ENCODE assay signal across 8 cellular contexts in the genomic region with DNA sequence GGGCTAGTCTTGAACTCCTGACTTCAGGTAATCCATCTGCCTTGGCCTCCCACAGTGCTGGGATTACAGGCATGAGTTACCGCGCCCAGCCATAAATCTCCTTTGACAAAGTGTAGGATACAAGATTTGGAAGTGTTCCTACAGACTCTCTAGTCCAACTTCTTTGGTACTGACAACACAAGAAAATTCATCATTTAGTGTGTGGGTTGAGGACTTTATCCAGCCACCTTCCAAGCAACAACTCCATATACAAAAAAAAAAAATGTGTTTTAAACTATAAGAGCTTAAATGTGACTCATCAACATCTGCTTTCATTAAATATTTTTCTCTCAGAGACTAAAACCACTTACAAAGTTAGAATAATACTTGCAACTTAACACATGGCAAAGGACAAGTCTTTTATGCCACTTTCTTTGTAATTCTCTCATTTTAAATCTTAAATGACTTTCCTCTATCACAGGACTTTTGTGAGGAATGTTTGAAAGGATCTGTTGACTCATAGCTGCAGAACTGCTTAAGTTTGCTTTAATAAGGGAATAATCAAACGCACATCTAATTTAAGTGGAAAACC. TPM values are rescaled to one million over a fixed set of nuclear protein-coding genes. Genes with fewer than 3 reads are reported as not detected.
DNase-seq lines count a peak whose midpoint lies in the region; TF ChIP-seq lines count a peak whose summit lies in the region.

No MANE protein-coding gene starts in this region.

- H3K27me3 ChIP-seq in left ventricle myocardium inferior (ENCODE audit: low read depth) (no peaks in the 10 kb centered on the region), right atrium auricular region (no peaks in the 10 kb centered on the region), mesendoderm (ENCODE audit: insufficient read depth, low read length, poor library complexity) (no peaks in the 10 kb centered on the region)

- no peaks in the 10 kb centered on the region for H3K36me3 Mint-ChIP-seq in glutamatergic neuron (ENCODE audit: unreplicated experiment)

- WGBS in mesendoderm (ENCODE audit: extremely low coverage, insufficient coverage, low lambda C conversion rate), result no CpG with 5 or more reads among the region's 3 CpGs

- H3K4me3 ChIP-seq in left ventricle myocardium inferior (no peak overlapping the region), right atrium auricular region (no peak overlapping the region), mesendoderm (ENCODE audit: low read length) (no peak overlapping the region)

- H3K9me3 Mint-ChIP-seq in glutamatergic neuron (ENCODE audit: unreplicated experiment), result no peaks in the 10 kb centered on the region

- H3K27ac ChIP-seq in left ventricle myocardium inferior (replicated peaks) (peak overlapping the region; percentile 59), right atrium auricular region (peak overlapping the region in 1 of 2 donors; percentile 57), mesendoderm (ENCODE audit: low read depth, low read length) (peak overlapping the region; percentile 82)

- H3K79me2 ChIP-seq in mesendoderm (ENCODE audit: control insufficient read depth, insufficient read depth, low read length), result no peaks in the 10 kb centered on the region

- H2BK15ac ChIP-seq in mesendoderm (replicated peaks; ENCODE audit: low read depth), result no peak overlapping the region

- H3K4ac ChIP-seq in mesendoderm (ENCODE audit: low read depth, low read length), result peak overlapping the region; percentile 81

- intact Hi-C loops in left ventricle myocardium inferior (cut with micrococcal nuclease), result no loop called here

- no peak overlapping the region for H3K4me3 Mint-ChIP-seq in glutamatergic neuron (ENCODE audit: unreplicated experiment)

- H2BK5ac ChIP-seq in mesendoderm (ENCODE audit: low read length), result peak overlapping the region; percentile 67

- H2BK120ac ChIP-seq in mesendoderm (ENCODE audit: low read depth, low read length), result peak overlapping the region; percentile 73

- H3K27me3 Mint-ChIP-seq in glutamatergic neuron (ENCODE audit: unreplicated experiment), result no peaks in the 10 kb centered on the region

- peak overlapping the region; percentile 90 for H3K18ac ChIP-seq in mesendoderm (ENCODE audit: low read length)

- no peak overlapping the region for H3K4me2 ChIP-seq in mesendoderm (ENCODE audit: low read length)

- H3K36me3 ChIP-seq in left ventricle myocardium inferior (no peaks in the 10 kb centered on the region), right atrium auricular region (no peaks in the 10 kb centered on the region), mesendoderm (ENCODE audit: control insufficient read depth, insufficient read depth, low read length) (no peaks in the 10 kb centered on the region)

- no peak overlapping the region for H2AK5ac ChIP-seq in mesendoderm (ENCODE audit: low read length)

- H3K56ac ChIP-seq in mesendoderm (ENCODE audit: low read length), result peak overlapping the region; percentile 38

- H4K5ac ChIP-seq in mesendoderm (ENCODE audit: low read length), result no peak overlapping the region

- TF ChIP-seq CTCF in left ventricle myocardium inferior (IDR thresholded peaks at IDR 0.05; ENCODE audit: borderline replicate concordance) (no peak), right atrium auricular region (IDR thresholded peaks at IDR 0.05) (no peak), glutamatergic neuron (IDR thresholded peaks at IDR 0.05; ENCODE audit: partially characterized antibody, unreplicated experiment) (no peak)

- H3K9ac ChIP-seq in mesendoderm (ENCODE audit: low read length), result no peak overlapping the region

- H3K23ac ChIP-seq in mesendoderm (ENCODE audit: low read length), result no peak overlapping the region

- no peak for DNase-seq in left ventricle myocardium inferior
- DNase-seq in right atrium auricular region (ENCODE audit: low spot score), result no peak
- peak; percentile 11 to 57 for DNase-seq in dermis microvascular lymphatic vessel endothelial cell (ENCODE audit: low read depth in 2 of 2)
- DNase-seq in mesendoderm, result peak; percentile 49
- DNase-seq in cerebellum (ENCODE audit: low spot score), result no peak
- DNase-seq in NOMO-1 (lab: John Stamatoyannopoulos, UW; ENCODE audit: unreplicated experiment in 2 of 2), result no peak
- DNase-seq in glutamatergic neuron, result no peak
- DNase-seq in stimulated activated CD4-positive, alpha-beta T cell treated with anti-CD3 and anti-CD28 coated beads, Interleukin-1b, Interleukin-23, amount 100 ng/mL, for 48 hours, result no peak

- no peaks in the 10 kb centered on the region for H3K79me1 ChIP-seq in mesendoderm (ENCODE audit: low read length)

- H3K4me1 ChIP-seq in left ventricle myocardium inferior (peaks cover 19% of the 10 kb centered on the region), right atrium auricular region (peaks cover 2 to 18% of the 10 kb centered on the region in 2 donors), mesendoderm (ENCODE audit: control insufficient read depth, low read depth, low read length) (peaks cover 1% of the 10 kb centered on the region)

- H3K9me3 ChIP-seq in left ventricle myocardium inferior (replicated peaks), result no peaks in the 10 kb centered on the region
- no peaks in the 10 kb centered on the region for H3K9me3 ChIP-seq in right atrium auricular region

- no peak overlapping the region for H4K8ac ChIP-seq in mesendoderm (ENCODE audit: low read depth, low read length)

- no peaks in the 10 kb centered on the region for H3K4me1 Mint-ChIP-seq in glutamatergic neuron (ENCODE audit: low read depth, unreplicated experiment)

- no peak overlapping the region for H3K27ac Mint-ChIP-seq in glutamatergic neuron (ENCODE audit: unreplicated experiment)

RNA-seq across cellular contexts. Expression of a gene that starts 46.2 kb away (rescaled TPM):
- 178 TPM for total RNA-seq in left ventricle myocardium inferior
- total RNA-seq in right atrium auricular region, result 100 to 1,000 TPM in 1 of 2 donors, 10 to 100 TPM in 1; 79.8 to 152 TPM
- 173 and 201 TPM in 2 replicates for total RNA-seq in dermis microvascular lymphatic vessel endothelial cell
- polyA plus RNA-seq in mesendoderm (2013, experiment 1 of 2), result 25.0 TPM
- 25.4 TPM for polyA plus RNA-seq in mesendoderm (2013, experiment 2 of 2)
- total RNA-seq in cerebellum, result 60.7 TPM
- total RNA-seq in glutamatergic neuron (ENCODE audit: unreplicated experiment), result 21.9 TPM

RNA-seq across cellular contexts. Expression of a gene that starts 57.6 kb away (rescaled TPM):
- total RNA-seq in left ventricle myocardium inferior, result 30.5 TPM
- total RNA-seq in right atrium auricular region, result 10 to 100 TPM; 38.3 to 41.6 TPM
- total RNA-seq in dermis microvascular lymphatic vessel endothelial cell, result 43.2 and 47.4 TPM in 2 replicates
- polyA plus RNA-seq in mesendoderm (2013, experiment 1 of 2), result 132 TPM
- polyA plus RNA-seq in mesendoderm (2013, experiment 2 of 2), result 133 TPM
- 69.9 TPM for total RNA-seq in cerebellum
- total RNA-seq in glutamatergic neuron (ENCODE audit: unreplicated experiment), result 79.7 TPM

Comparison
In these comparisons a context has a peak if more than half of its experiments do, and no peak if none do; other contexts are left out.
1. DNase-seq: peak in dermis microvascular lymphatic vessel endothelial cell (2 of 2) and mesendoderm (single experiment); none in left ventricle myocardium inferior (single experiment), right atrium auricular region (single experiment), cerebellum (single experiment), NOMO-1 (0 of 2), glutamatergic neuron (single experiment) and stimulated activated CD4-positive, alpha-beta T cell treated with anti-CD3 and anti-CD28 coated beads, Interleukin-1b, Interleukin-23, amount 100 ng/mL, for 48 hours (single experiment).